Comparison of ENCODE assay signal across 8 cellular contexts in the genomic region with DNA sequence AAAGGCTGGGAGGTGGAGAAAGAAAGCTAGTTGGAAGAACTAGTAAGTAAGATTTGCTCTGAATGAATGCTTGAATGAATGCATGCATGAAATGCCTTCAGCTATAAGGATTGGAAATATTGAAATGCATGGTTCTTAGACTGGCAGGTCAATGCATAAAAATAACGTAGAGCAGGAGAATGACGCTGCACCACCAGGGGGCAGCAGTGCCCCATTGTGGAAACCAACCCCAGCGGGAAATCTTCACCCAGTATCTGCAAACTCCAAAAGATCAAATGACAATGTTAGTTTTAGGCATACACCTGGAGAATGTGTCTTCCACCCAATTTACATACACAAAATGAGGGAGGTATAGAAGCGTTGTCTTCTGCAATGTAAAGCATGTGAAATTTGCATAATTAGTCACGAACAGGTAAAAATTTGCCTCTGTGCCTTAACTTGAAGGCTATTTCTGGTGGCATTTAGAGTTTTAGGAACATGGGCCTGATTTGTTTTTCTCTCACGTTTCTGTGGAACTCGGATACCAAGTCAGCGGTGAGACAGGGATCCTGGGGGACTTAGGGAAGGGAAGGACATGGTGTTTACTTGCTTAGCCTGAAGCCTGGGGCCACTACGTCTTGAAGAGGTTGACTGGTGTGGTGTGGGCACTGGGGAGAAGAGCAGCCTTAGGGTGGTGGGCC.
DNase-seq lines count a peak whose midpoint lies in the region; ATAC-seq and TF ChIP-seq lines count a peak whose summit lies in the region.

No MANE protein-coding gene starts in this region.

- H3K36me3 ChIP-seq in DOHH2 (ENCODE audit: control insufficient read depth, low read length) (no peaks in the 10 kb centered on the region), Loucy (ENCODE audit: insufficient read depth, low read length) (no peaks in the 10 kb centered on the region)

- H3K4me3 ChIP-seq in DOHH2 (ENCODE audit: low read length), result no peak overlapping the region
- H3K4me3 ChIP-seq in Loucy (ENCODE audit: low read length, poor library complexity, severe bottlenecking), result no peak overlapping the region

- H3K9me2 ChIP-seq in DOHH2 (replicated peaks; ENCODE audit: control insufficient read depth, low read length), result no peaks in the 10 kb centered on the region
- no peaks in the 10 kb centered on the region for H3K9me2 ChIP-seq in Loucy (replicated peaks; ENCODE audit: low read depth, low read length)

- no peak overlapping the region for H3K27ac ChIP-seq in DOHH2 (ENCODE audit: low read depth, low read length)

- H3K4me2 ChIP-seq in DOHH2 (ENCODE audit: low read length) (no peak overlapping the region), Loucy (ENCODE audit: low read depth, low read length, poor library complexity, severe bottlenecking) (no peak overlapping the region)

- H4K20me1 ChIP-seq in DOHH2 (ENCODE audit: control insufficient read depth, insufficient read depth, low read depth, low read length), result no peaks in the 10 kb centered on the region
- no peaks in the 10 kb centered on the region for H4K20me1 ChIP-seq in Loucy (ENCODE audit: insufficient read depth, low read length, poor library complexity, severe bottlenecking)

- DNase-seq in SK-MEL-5 (ENCODE audit: low read depth, low spot score) (peak; percentile 82), glomerular visceral epithelial cell (ENCODE audit: extremely low spot score) (peak; percentile 85), putamen (ENCODE audit: low spot score) (peak; percentile 74)
- DNase-seq in activated gamma-delta T cell treated with anti-CD3 and anti-CD28 coated beads, Interleukin-2, amount 50 U/mL, for 16 hours (ENCODE audit: low read depth), result peak; percentile 62

- H3F3A ChIP-seq in DOHH2 (ENCODE audit: control insufficient read depth, insufficient read depth) (no peaks in the 10 kb centered on the region), Loucy (ENCODE audit: low read depth) (no peaks in the 10 kb centered on the region)

- H3K9ac ChIP-seq in Loucy (ENCODE audit: low read depth, low read length, poor library complexity, severe bottlenecking), result no peak overlapping the region

- in situ Hi-C loops in SK-MEL-5 (cut with HindIII; ENCODE audit: low pct_unique_long_range_greater_than_20kb, low sequenced_read_pairs), result no loop called here

- peak; percentile 80 for ATAC-seq in GM21786 (IDR thresholded peaks at IDR 0.05; ENCODE audit: unreplicated experiment)
- ATAC-seq in GM19328 (IDR thresholded peaks at IDR 0.05; ENCODE audit: unreplicated experiment), result no peak

- TF ChIP-seq CTCF in DOHH2 (IDR thresholded peaks at IDR 0.05; ENCODE audit: low read depth, low read length, poor library complexity, severe bottlenecking) (peak; percentile 90), Loucy (conservative IDR thresholded peaks at IDR 0.05; ENCODE audit: low read length) (peak; percentile 98)

- no peaks in the 10 kb centered on the region for H3K9me3 ChIP-seq in DOHH2 (ENCODE audit: control insufficient read depth, insufficient read depth, low read length)
- no peaks in the 10 kb centered on the region for H3K9me3 ChIP-seq in Loucy (ENCODE audit: insufficient read depth, low read depth, low read length)

- H3K79me2 ChIP-seq in DOHH2 (ENCODE audit: control insufficient read depth, low read length) (no peaks in the 10 kb centered on the region), Loucy (ENCODE audit: insufficient read depth, low read length) (no peaks in the 10 kb centered on the region)

- H2AFZ ChIP-seq in Loucy (ENCODE audit: low read length), result no peak overlapping the region

- H3K4me1 ChIP-seq in DOHH2 (ENCODE audit: control insufficient read depth, low read length), result no peaks in the 10 kb centered on the region
- no peaks in the 10 kb centered on the region for H3K4me1 ChIP-seq in Loucy (ENCODE audit: insufficient read depth, low read length, poor library complexity, severe bottlenecking)

- peaks cover 5% of the 10 kb centered on the region for H3K27me3 ChIP-seq in DOHH2 (ENCODE audit: control insufficient read depth, low read length)
- H3K27me3 ChIP-seq in Loucy (ENCODE audit: insufficient read depth, low read length, poor library complexity, severe bottlenecking), result no peaks in the 10 kb centered on the region
